8 cellular contexts compared by ENCODE assay signal in the genomic region with DNA sequence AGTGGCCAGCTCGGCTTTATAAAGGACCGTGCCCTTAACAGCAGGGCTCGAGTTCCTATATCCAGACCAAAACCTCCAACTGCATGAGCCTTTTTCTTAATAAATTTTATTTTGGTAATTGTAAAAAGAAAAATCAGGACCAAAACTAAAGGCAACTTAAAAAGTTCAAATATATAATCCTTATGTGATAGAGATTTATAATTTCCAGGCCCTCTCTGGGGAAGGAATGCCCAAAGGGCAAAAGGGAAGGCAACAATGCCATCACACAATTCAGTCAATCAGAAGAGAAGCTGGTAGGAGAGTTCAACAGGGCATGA. TPM values are rescaled to one million over a fixed set of nuclear protein-coding genes. Genes with fewer than 3 reads are reported as not detected.
A peak's percentile ranks its signal among the peaks of the same experiment; 100 is the strongest.
DNase-seq lines count a peak whose midpoint lies in the region; ATAC-seq and TF ChIP-seq lines count a peak whose summit lies in the region.

No MANE protein-coding gene starts in this region.

- no peak for TF ChIP-seq CTCF in activated B cell treated with CpG ODN at 0.5 μM for 24 hours (IDR thresholded peaks at IDR 0.05)

- peak overlapping the region; percentile 85 for H3K27ac Mint-ChIP-seq in T-helper 1 cell treated with Interleukin-12 subunit alpha and Interleukin-12 subunit beta and Interleukin-4 antibody, amounts not matched to agents 30 μg/mL and 1 μg/mL, for 36 hours
- H3K27ac Mint-ChIP-seq in activated B cell treated with CpG ODN at 0.5 μM for 24 hours, result peak overlapping the region; percentile 87
- peak overlapping the region; percentile 45 to 93 for H3K27ac Mint-ChIP-seq in stimulated activated naive CD8-positive, alpha-beta T cell treated with anti-CD3 and anti-CD28 coated beads, Interleukin-15, amount 100 ng/mL, for 72 hours

- H3K9me3 Mint-ChIP-seq in T-helper 1 cell treated with Interleukin-12 subunit alpha and Interleukin-12 subunit beta and Interleukin-4 antibody, amounts not matched to agents 30 μg/mL and 1 μg/mL, for 36 hours, result no peaks in the 10 kb centered on the region
- H3K9me3 Mint-ChIP-seq in activated B cell treated with CpG ODN at 0.5 μM for 24 hours, result no peaks in the 10 kb centered on the region
- no peaks in the 10 kb centered on the region for H3K9me3 Mint-ChIP-seq in stimulated activated naive CD8-positive, alpha-beta T cell treated with anti-CD3 and anti-CD28 coated beads, Interleukin-15, amount 100 ng/mL, for 72 hours

- H3K36me3 ChIP-seq in iPS-15b (ENCODE audit: control insufficient read depth, insufficient read depth, low read length), result peaks cover 50% of the 10 kb centered on the region

- H3K4me1 ChIP-seq in iPS-15b (ENCODE audit: control insufficient read depth, insufficient read depth, low read length), result peaks cover 6% of the 10 kb centered on the region

- no peaks in the 10 kb centered on the region for H3K27me3 ChIP-seq in iPS-15b (ENCODE audit: control insufficient read depth, insufficient read depth, low read length)

- no peak for DNase-seq in T-helper 1 cell
- DNase-seq in activated B cell treated with CpG ODN at 0.5 μM for 24 hours, result no peak
- no peak for DNase-seq in stimulated activated naive CD8-positive, alpha-beta T cell treated with anti-CD3 and anti-CD28 coated beads, Interleukin-15, amount 100 ng/mL, for 72 hours
- no peak for DNase-seq in NOMO-1 (lab: John Stamatoyannopoulos, UW; ENCODE audit: unreplicated experiment in 2 of 2)

- peak overlapping the region; percentile 96 for H3K4me3 ChIP-seq in iPS-15b (ENCODE audit: low read depth, low read length)

- H3K27me3 Mint-ChIP-seq in T-helper 1 cell treated with Interleukin-12 subunit alpha and Interleukin-12 subunit beta and Interleukin-4 antibody, amounts not matched to agents 30 μg/mL and 1 μg/mL, for 36 hours (ENCODE audit: low read depth), result no peaks in the 10 kb centered on the region
- H3K27me3 Mint-ChIP-seq in activated B cell treated with CpG ODN at 0.5 μM for 24 hours, result no peaks in the 10 kb centered on the region
- no peaks in the 10 kb centered on the region for H3K27me3 Mint-ChIP-seq in stimulated activated naive CD8-positive, alpha-beta T cell treated with anti-CD3 and anti-CD28 coated beads, Interleukin-15, amount 100 ng/mL, for 72 hours

- POLR2A ChIA-PET in activated B cell treated with CpG ODN at 0.5 μM for 24 hours (lab: Charles Lee), result interaction anchor here (0.6 to 3.7 kb wide), 18 partner anchors 8 to 112 kb away, joined by 3 to 44 read pairs (median 6); partner anchors contain the start of genes CHMP4A, DCAF11, EMC9 and IRF9

- H3K36me3 Mint-ChIP-seq in T-helper 1 cell treated with Interleukin-12 subunit alpha and Interleukin-12 subunit beta and Interleukin-4 antibody, amounts not matched to agents 30 μg/mL and 1 μg/mL, for 36 hours (ENCODE audit: low read depth), result peaks cover 32% of the 10 kb centered on the region
- peaks cover 64% of the 10 kb centered on the region for H3K36me3 Mint-ChIP-seq in activated B cell treated with CpG ODN at 0.5 μM for 24 hours (ENCODE audit: low read depth)

- H3K4me3 Mint-ChIP-seq in T-helper 1 cell treated with Interleukin-12 subunit alpha and Interleukin-12 subunit beta and Interleukin-4 antibody, amounts not matched to agents 30 μg/mL and 1 μg/mL, for 36 hours, result peak overlapping the region; percentile 87
- H3K4me3 Mint-ChIP-seq in activated B cell treated with CpG ODN at 0.5 μM for 24 hours, result peak overlapping the region; percentile 91
- H3K4me3 Mint-ChIP-seq in stimulated activated naive CD8-positive, alpha-beta T cell treated with anti-CD3 and anti-CD28 coated beads, Interleukin-15, amount 100 ng/mL, for 72 hours, result peak overlapping the region; percentile 88 to 97

- intact Hi-C loops in activated B cell treated with CpG ODN at 0.5 μM for 24 hours (cut with micrococcal nuclease), result loop anchor here (2.0 kb wide), 1 partner anchor 42 kb away; the partner anchor contains the start of genes PSME2 and RNF31

- H3K9ac ChIP-seq in iPS-15b (ENCODE audit: low read depth, low read length), result no peak overlapping the region

- peaks cover 44% of the 10 kb centered on the region for H3K4me1 Mint-ChIP-seq in T-helper 1 cell treated with Interleukin-12 subunit alpha and Interleukin-12 subunit beta and Interleukin-4 antibody, amounts not matched to agents 30 μg/mL and 1 μg/mL, for 36 hours (ENCODE audit: low read depth)
- H3K4me1 Mint-ChIP-seq in activated B cell treated with CpG ODN at 0.5 μM for 24 hours, result peaks cover 35% of the 10 kb centered on the region
- peaks cover 64% of the 10 kb centered on the region for H3K4me1 Mint-ChIP-seq in stimulated activated naive CD8-positive, alpha-beta T cell treated with anti-CD3 and anti-CD28 coated beads, Interleukin-15, amount 100 ng/mL, for 72 hours

- CTCF ChIA-PET in activated B cell treated with CpG ODN at 0.5 μM for 24 hours (lab: Charles Lee), result interaction anchor here (0.7 to 2.6 kb wide), 5 partner anchors 24 to 145 kb away, joined by 3 to 11 read pairs (median 5); partner anchors contain the start of genes CHMP4A, CIDEB and IRF9

- no peaks in the 10 kb centered on the region for H3K9me3 ChIP-seq in iPS-15b (ENCODE audit: control insufficient read depth, insufficient read depth, low read length)

- ATAC-seq in activated B cell treated with CpG ODN at 0.5 μM for 24 hours (ENCODE audit: low read depth), result no peak
- ATAC-seq in stimulated activated naive CD8-positive, alpha-beta T cell treated with anti-CD3 and anti-CD28 coated beads, Interleukin-15, amount 100 ng/mL, for 72 hours, result no peak
- no peak for ATAC-seq in GM21360 (IDR thresholded peaks at IDR 0.05; ENCODE audit: unreplicated experiment)
- ATAC-seq in GM21825 (IDR thresholded peaks at IDR 0.05; ENCODE audit: unreplicated experiment), result no peak

RNA-seq across cellular contexts. Expression of gene IPO4, which starts 0.4 kb away (rescaled TPM):
- total RNA-seq in activated B cell treated with CpG ODN at 0.5 μM for 24 hours, result 76.4 and 80.3 TPM in 2 replicates

RNA-seq across cellular contexts. Expression of gene TM9SF1, which starts 6.2 kb away (rescaled TPM):
- 24.5 and 26.3 TPM in 2 replicates for total RNA-seq in activated B cell treated with CpG ODN at 0.5 μM for 24 hours

RNA-seq across cellular contexts. Expression of gene TSSK4, which starts 16.5 kb away (rescaled TPM):
- 0.66 and 0.98 TPM in 2 replicates for total RNA-seq in activated B cell treated with CpG ODN at 0.5 μM for 24 hours

RNA-seq across cellular contexts. Expression of gene REC8, which starts 17.1 kb away (rescaled TPM):
- total RNA-seq in activated B cell treated with CpG ODN at 0.5 μM for 24 hours, result 27.0 and 35.3 TPM in 2 replicates

RNA-seq across cellular contexts. Expression of gene CHMP4A, which starts 24.3 kb away (rescaled TPM):
- total RNA-seq in activated B cell treated with CpG ODN at 0.5 μM for 24 hours, result 88.5 and 117 TPM in 2 replicates
